ENCODE assay signal across 8 cellular contexts in genomic region chr20:53591941-53592441, GRCh38. TPM values are rescaled to one million over a fixed set of nuclear protein-coding genes. Genes with fewer than 3 reads are reported as not detected.
DNase-seq lines count a peak whose midpoint lies in the region; ATAC-seq, FAIRE-seq and TF ChIP-seq lines count a peak whose summit lies in the region.
"Not testable (repeated sequence)": the region's sequence is repeated elsewhere in the genome, so short reads cannot be mapped to it uniquely, and the experiment has no call there.

No MANE protein-coding gene starts in this region.

- H3K4me1 Mint-ChIP-seq in activated B cell treated with CpG ODN at 0.5 μM for 24 hours, result peaks cover 50% of the 10 kb centered on the region

- intact Hi-C loops in activated B cell treated with CpG ODN at 0.5 μM for 24 hours (cut with micrococcal nuclease), result loop anchor here (5.0 kb wide), 2 partner anchors 50 to 160 kb away; no protein-coding TSS in a partner anchor
- intact Hi-C loops in right lobe of liver (cut with DNase I); pancreas (cut with DNase I); transverse colon (cut with DNase I; ENCODE audit: low total_unique reads): not testable (repeated sequence)

- TF ChIP-seq EP300 in transverse colon (IDR thresholded peaks at IDR 0.05; ENCODE audit: low read depth), result not testable (repeated sequence)

- DNase-seq in DND-41 (peak; percentile 33), astrocyte of the spinal cord (ENCODE audit: low read depth, low spot score) (peak; percentile 25), pancreas (peak in 2 of 6 donors; percentile 12 to 16), transverse colon (peak; percentile 9)
- DNase-seq in activated B cell treated with CpG ODN at 0.5 μM for 24 hours; fibroblast of lung (ENCODE audit: low read depth in 2 of 2); right lobe of liver: not testable (repeated sequence)

- not testable (repeated sequence) for TF ChIP-seq POLR2A in right lobe of liver (IDR thresholded peaks at IDR 0.05); transverse colon (IDR thresholded peaks at IDR 0.05)

- not testable (repeated sequence) for H3K9me2 ChIP-seq in Loucy (replicated peaks; ENCODE audit: low read depth, low read length)

- not testable (repeated sequence) for H3K36me3 Mint-ChIP-seq in activated B cell treated with CpG ODN at 0.5 μM for 24 hours (ENCODE audit: low read depth)

- peak overlapping the region; percentile 93 for H3K4me3 Mint-ChIP-seq in activated B cell treated with CpG ODN at 0.5 μM for 24 hours

- in situ Hi-C loops in astrocyte of the spinal cord (cut with HindIII; ENCODE audit: low sequenced_read_pairs), result not testable (repeated sequence)
- in situ Hi-C loops in transverse colon (cut with MboI; ENCODE audit: low pct_ligation_motif_present in 1 of 4, low pct_unique_long_range_greater_than_20kb in 1 of 4, low sequenced_read_pairs in 3 of 4), result loop anchor here in 1 of 4 donors (25.0 kb wide), 2 partner anchors 245 to 320 kb away; no protein-coding TSS in a partner anchor

- 9% methylated on average over 8 of the region's 9 CpGs for WGBS in right lobe of liver (ENCODE audit: insufficient coverage, low coverage, low lambda C conversion rate, missing lambda C conversion rate)
- WGBS in pancreas, 2 donors, result 5 to 9% methylated on average over 8 to 9 of the region's 9 CpGs
- WGBS in transverse colon (ENCODE audit: low coverage in 1 of 2), 2 donors, result 19 to 24% methylated on average over 7 to 9 of the region's 9 CpGs

- not testable (repeated sequence) for H3K27me3 Mint-ChIP-seq in activated B cell treated with CpG ODN at 0.5 μM for 24 hours

- POLR2A ChIA-PET in activated B cell treated with CpG ODN at 0.5 μM for 24 hours (lab: Charles Lee), result interaction anchor here (0.6 to 4.1 kb wide), 21 partner anchors 9 to 349 kb away, joined by 3 to 39 read pairs (median 4); no protein-coding TSS in a partner anchor

- H3K9ac ChIP-seq in DND-41 (ENCODE audit: low read depth, low read length) (peak overlapping the region; percentile 99), Loucy (ENCODE audit: low read depth, low read length, poor library complexity, severe bottlenecking) (peak overlapping the region; percentile 99), fibroblast of lung (ENCODE audit: insufficient read depth, low read length) (peak overlapping the region; percentile 91)

- peak overlapping the region; percentile 46; the same call in 1 of the 2 replicates for H2AFZ ChIP-seq in DND-41 (ENCODE audit: low read depth, low read length)
- not testable (repeated sequence) for H2AFZ ChIP-seq in Loucy (ENCODE audit: low read length); fibroblast of lung (ENCODE audit: low read length)

- H3K9me3 Mint-ChIP-seq in activated B cell treated with CpG ODN at 0.5 μM for 24 hours, result not testable (repeated sequence)

- peaks cover 47% of the 10 kb centered on the region for H3K4me1 ChIP-seq in DND-41 (ENCODE audit: insufficient read depth, low read length)
- H3K4me1 ChIP-seq in Loucy (ENCODE audit: insufficient read depth, low read length, poor library complexity, severe bottlenecking), result peaks cover 26% of the 10 kb centered on the region
- not testable (repeated sequence) for H3K4me1 ChIP-seq in fibroblast of lung (ENCODE audit: control insufficient read depth, extremely low read depth, insufficient read depth, low read length)
- H3K4me1 ChIP-seq in right lobe of liver, result peaks cover 0 to 43% (median 2%) of the 10 kb centered on the region in 4 donors
- peaks cover 6 to 31% (median 10%) of the 10 kb centered on the region in 3 donors for H3K4me1 ChIP-seq in pancreas
- peaks cover 9 to 48% (median 18%) of the 10 kb centered on the region in 4 donors for H3K4me1 ChIP-seq in transverse colon

- not testable (repeated sequence) for H3F3A ChIP-seq in Loucy (ENCODE audit: low read depth)

- FAIRE-seq in pancreas (lab: Jason Lieb, UNC), result not testable (repeated sequence)

- H3K27me3 ChIP-seq in DND-41 (ENCODE audit: insufficient read depth, low read length, poor library complexity); Loucy (ENCODE audit: insufficient read depth, low read length, poor library complexity, severe bottlenecking); fibroblast of lung (ENCODE audit: control insufficient read depth, insufficient read depth, low read length); right lobe of liver; pancreas; transverse colon: not testable (repeated sequence)

- H3K27ac ChIP-seq in DND-41 (ENCODE audit: low read length), result peak overlapping the region; percentile 98
- H3K27ac ChIP-seq in fibroblast of lung (ENCODE audit: insufficient read depth, low read length), result peak overlapping the region; percentile 77
- peak overlapping the region; percentile 96 to 99 (median 97) for H3K27ac ChIP-seq in right lobe of liver
- H3K27ac ChIP-seq in pancreas, result peak overlapping the region; percentile 95 to 100 (median 98)
- peak overlapping the region; percentile 99 to 100 (median 100) for H3K27ac ChIP-seq in transverse colon

- H3K27ac Mint-ChIP-seq in activated B cell treated with CpG ODN at 0.5 μM for 24 hours, result peak overlapping the region; percentile 98

- not testable (repeated sequence) for H3K9me3 ChIP-seq in DND-41 (ENCODE audit: insufficient read depth, low read length, severe bottlenecking); Loucy (ENCODE audit: insufficient read depth, low read depth, low read length); fibroblast of lung (ENCODE audit: control insufficient read depth, insufficient read depth, low read depth, low read length); right lobe of liver; pancreas; transverse colon

- H3K4me3 ChIP-seq in DND-41 (ENCODE audit: low read depth in 1 of 2, low read length in 2 of 2) (peak overlapping the region; percentile 80 to 87; a peak in 3 of 4 replicates), Loucy (ENCODE audit: low read length, poor library complexity, severe bottlenecking) (peak overlapping the region; percentile 97), astrocyte of the spinal cord (ENCODE audit: low read depth, low read length) (peak overlapping the region; percentile 72), fibroblast of lung (replicated peaks in 1 of 4; ENCODE audit: control extremely low read depth in 1 of 4, insufficient read depth in 1 of 4, low read depth in 3 of 4, low read length in 4 of 4) (peak overlapping the region; percentile 62 to 83 (median 80)), right lobe of liver (peak overlapping the region; percentile 67 to 73 (median 71)), pancreas (peak overlapping the region; percentile 55 to 82 (median 74)), transverse colon (peak overlapping the region; percentile 68 to 99 (median 94))

- peaks cover 65% of the 10 kb centered on the region for H3K79me2 ChIP-seq in DND-41 (ENCODE audit: insufficient read depth, low read length)
- peaks cover 64% of the 10 kb centered on the region for H3K79me2 ChIP-seq in Loucy (ENCODE audit: insufficient read depth, low read length)
- peaks cover 54% of the 10 kb centered on the region for H3K79me2 ChIP-seq in fibroblast of lung (ENCODE audit: control insufficient read depth, insufficient read depth, low read length)

- H4K20me1 ChIP-seq in DND-41 (ENCODE audit: insufficient read depth, low read length); Loucy (ENCODE audit: insufficient read depth, low read length, poor library complexity, severe bottlenecking); fibroblast of lung (ENCODE audit: control insufficient read depth, extremely low read depth, insufficient read depth, low read length): not testable (repeated sequence)

- H3K4me2 ChIP-seq in DND-41 (ENCODE audit: insufficient read depth, low read length), result peak overlapping the region; percentile 85
- peak overlapping the region; percentile 80 for H3K4me2 ChIP-seq in Loucy (ENCODE audit: low read depth, low read length, poor library complexity, severe bottlenecking)
- H3K4me2 ChIP-seq in fibroblast of lung (ENCODE audit: extremely low read depth, insufficient read depth, low read length), result peak overlapping the region; percentile 79

- ATAC-seq in DND-41 (ENCODE audit: insufficient read depth, low read depth); activated B cell treated with CpG ODN at 0.5 μM for 24 hours (ENCODE audit: low read depth); right lobe of liver; pancreas: not testable (repeated sequence)

- CTCF ChIA-PET in activated B cell treated with CpG ODN at 0.5 μM for 24 hours (lab: Charles Lee), result interaction anchor here (1.2 to 1.6 kb wide), 2 partner anchors 145 to 326 kb away, joined by 4 read pairs; no protein-coding TSS in a partner anchor

- not testable (repeated sequence) for H3K36me3 ChIP-seq in DND-41 (ENCODE audit: insufficient read depth, low read length); Loucy (ENCODE audit: insufficient read depth, low read length); fibroblast of lung (ENCODE audit: control insufficient read depth, insufficient read depth, low read length); right lobe of liver; pancreas; transverse colon

- not testable (repeated sequence) for TF ChIP-seq CTCF in DND-41 (IDR thresholded peaks at IDR 0.05; ENCODE audit: borderline replicate concordance, extremely low read depth, low read length, poor library complexity, severe bottlenecking); Loucy (conservative IDR thresholded peaks at IDR 0.05; ENCODE audit: low read length); activated B cell treated with CpG ODN at 0.5 μM for 24 hours (IDR thresholded peaks at IDR 0.05); astrocyte of the spinal cord (IDR thresholded peaks at IDR 0.05; ENCODE audit: low read depth, low read length); fibroblast of lung (conservative IDR thresholded peaks at IDR 0.05 in 1 of 2, IDR thresholded peaks at IDR 0.05 in 1 of 2; ENCODE audit: low read depth in 1 of 2, low read length in 2 of 2); right lobe of liver (IDR thresholded peaks at IDR 0.05); pancreas (IDR thresholded peaks at IDR 0.05); transverse colon (IDR thresholded peaks at IDR 0.05)

RNA-seq across cellular contexts. Expression of gene ZNF217, which starts 1.6 kb away (rescaled TPM):
- total RNA-seq in activated B cell treated with CpG ODN at 0.5 μM for 24 hours (70.0 and 80.3 TPM in 2 replicates), fibroblast of lung (13.4 and 22.0 TPM in 2 replicates), right lobe of liver (10 to 100 TPM; 11.3 to 27.1 (median 15.8) TPM), pancreas (10 to 100 TPM; 10.2 to 29.5 (median 13.4) TPM), transverse colon (10 to 100 TPM; 28.9 to 82.6 (median 46.0) TPM)
- polyA plus RNA-seq in fibroblast of lung (12.1 and 14.5 TPM in 2 replicates), pancreas (1 to 10 TPM; 4.2 to 5.1 TPM)
- polyA plus RNA-seq in fibroblast of lung (2012), result 11.2 and 15.3 TPM in 2 replicates
- polyA minus RNA-seq in fibroblast of lung (ENCODE audit: low replicate concordance), result 17.7 and 23.5 TPM in 2 replicates
